Comparison of ENCODE assay signal across 32 cellular contexts in the genomic region with DNA sequence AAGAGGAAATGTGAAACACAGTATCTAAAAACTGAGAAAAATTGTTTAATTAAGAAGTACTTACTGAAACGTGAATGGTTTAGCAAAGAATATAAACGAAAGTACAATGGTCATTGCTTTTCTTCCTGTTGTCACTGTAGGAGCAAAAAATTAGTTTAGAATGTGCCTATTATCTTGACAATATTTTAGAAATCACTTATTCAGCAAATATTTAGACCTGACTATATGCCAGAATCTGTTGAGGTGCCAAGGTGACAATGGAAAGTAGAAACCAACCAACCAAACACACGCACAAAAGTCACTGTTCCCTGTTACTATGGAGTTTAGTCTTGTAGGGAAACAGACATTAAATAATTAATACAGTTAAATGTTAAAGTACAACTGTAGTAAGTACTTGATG.
"Had no signal": no experiment of that assay in that cellular context is flagged by ENCODE, and none has a peak within 500 bp of the region (broad histone marks: within the 10 kb centered on the region; RNA-seq: fewer than 3 reads in every experiment).

No MANE protein-coding gene starts in this region.

- H3K9me3 ChIP-seq: neutrophil, psoas muscle, spleen, suprapubic skin, testis, tibial artery, transverse colon, upper lobe of right lung, uterus had no signal

- H3K79me2 ChIP-seq: parathyroid adenoma had no signal

- H3K4me1 Mint-ChIP-seq: nephron progenitor cell; neural crest cell; stimulated activated memory B cell treated with anti-CD40 and anti-IgM and Interleukin-4, amounts not matched to agents 10 μg/mL and 1 μg/mL and 100 μg/mL, for 72 hours; stimulated activated naive CD8-positive, alpha-beta T cell treated with anti-CD3 and anti-CD28 coated beads, Interleukin-15, amount 100 ng/mL, for 72 hours had no signal

- H3K36me3 ChIP-seq: uterus had no signal

- H3K4me2 ChIP-seq: smooth muscle cell had no signal

- DNase-seq: naive thymus-derived CD8-positive, alpha-beta T cell; nephron progenitor cell; nucleus accumbens; posterior cingulate gyrus; psoas muscle; right cardiac atrium; spleen; stimulated activated CD4-positive, alpha-beta T cell treated with anti-CD3 and anti-CD28 coated beads, Interleukin-12 subunit alpha, Interleukin-12 subunit beta, amount 100 ng/mL, for 4 hours; stimulated activated CD4-positive, alpha-beta T cell treated with anti-CD3 and anti-CD28 coated beads, Interleukin-1b, Interleukin-23, amount 100 ng/mL, for 48 hours; stimulated activated CD4-positive, alpha-beta T cell treated with anti-CD3 and anti-CD28 coated beads, Interleukin-4, amount 100 ng/mL, for 1 hour; stimulated activated CD4-positive, alpha-beta T cell treated with anti-CD3 and anti-CD28 coated beads, Interleukin-4, amount 100 ng/mL, for 4 hours; stimulated activated CD8-positive, alpha-beta memory T cell treated with anti-CD3 and anti-CD28 coated beads, Interleukin-4, amount 100 ng/mL, for 48 hours; stimulated activated naive CD4-positive, alpha-beta T cell; stimulated activated naive CD8-positive, alpha-beta T cell treated with anti-CD3 and anti-CD28 coated beads, Interleukin-15, amount 100 ng/mL, for 72 hours; stimulated activated naive CD8-positive, alpha-beta T cell treated with anti-CD3 and anti-CD28 coated beads, Interleukin-15, Interleukin-2, amounts not matched to agents 100 U/mL and 50 U/mL, for 24 hours; substantia nigra; testis; tibial artery; transverse colon; upper lobe of right lung; uterus had no signal

- H3K27me3 Mint-ChIP-seq: naive thymus-derived CD8-positive, alpha-beta T cell; natural killer cell treated with Interleukin-12 subunit alpha and Interleukin-12 subunit beta and Interleukin-15 and Interleukin-18, amount 100 ng/mL, for 72 hours; progenitor cell of endocrine pancreas; stimulated activated memory B cell treated with anti-CD40 and anti-IgM and Interleukin-4, amounts not matched to agents 10 μg/mL and 1 μg/mL and 100 μg/mL, for 72 hours; stimulated activated naive CD8-positive, alpha-beta T cell treated with anti-CD3 and anti-CD28 coated beads, Interleukin-15, amount 100 ng/mL, for 72 hours; type B pancreatic cell had no signal

- H3K27ac Mint-ChIP-seq: naive thymus-derived CD8-positive, alpha-beta T cell; natural killer cell treated with Interleukin-12 subunit alpha and Interleukin-12 subunit beta and Interleukin-15 and Interleukin-18, amount 100 ng/mL, for 72 hours; nephron progenitor cell; progenitor cell of endocrine pancreas; stimulated activated memory B cell treated with anti-CD40 and anti-IgM and Interleukin-4, amounts not matched to agents 10 μg/mL and 1 μg/mL and 100 μg/mL, for 72 hours; stimulated activated naive CD8-positive, alpha-beta T cell treated with anti-CD3 and anti-CD28 coated beads, Interleukin-15, amount 100 ng/mL, for 72 hours; type B pancreatic cell had no signal

- H2AFZ ChIP-seq: parathyroid adenoma had no signal

- H3K9me3 Mint-ChIP-seq: naive thymus-derived CD8-positive, alpha-beta T cell; natural killer cell treated with Interleukin-12 subunit alpha and Interleukin-12 subunit beta and Interleukin-15 and Interleukin-18, amount 100 ng/mL, for 72 hours; neural crest cell; stimulated activated memory B cell treated with anti-CD40 and anti-IgM and Interleukin-4, amounts not matched to agents 10 μg/mL and 1 μg/mL and 100 μg/mL, for 72 hours; stimulated activated naive CD8-positive, alpha-beta T cell treated with anti-CD3 and anti-CD28 coated beads, Interleukin-15, amount 100 ng/mL, for 72 hours; type B pancreatic cell had no signal

- H3K9ac ChIP-seq: parathyroid adenoma had no signal

- H3K4me1 ChIP-seq: parathyroid adenoma, psoas muscle, spleen, suprapubic skin, testis, tibial artery, transverse colon, upper lobe of right lung, uterus had no signal

- H3K4me3 Mint-ChIP-seq: naive thymus-derived CD8-positive, alpha-beta T cell; natural killer cell treated with Interleukin-12 subunit alpha and Interleukin-12 subunit beta and Interleukin-15 and Interleukin-18, amount 100 ng/mL, for 72 hours; nephron progenitor cell; neural crest cell; stimulated activated memory B cell treated with anti-CD40 and anti-IgM and Interleukin-4, amounts not matched to agents 10 μg/mL and 1 μg/mL and 100 μg/mL, for 72 hours; stimulated activated naive CD8-positive, alpha-beta T cell treated with anti-CD3 and anti-CD28 coated beads, Interleukin-15, amount 100 ng/mL, for 72 hours; type B pancreatic cell had no signal

- H3K4me3 ChIP-seq: psoas muscle, skin epidermis, smooth muscle cell, spleen, suprapubic skin, testis, tibial artery, transverse colon, upper lobe of right lung, uterus had no signal

- ATAC-seq: naive thymus-derived CD8-positive, alpha-beta T cell; natural killer cell treated with Interleukin-12 subunit alpha and Interleukin-12 subunit beta and Interleukin-15 and Interleukin-18, amount 100 ng/mL, for 72 hours; psoas muscle; right cardiac atrium; sciatic nerve; stimulated activated memory B cell treated with anti-CD40 and anti-IgM and Interleukin-4, amounts not matched to agents 10 μg/mL and 1 μg/mL and 100 μg/mL, for 72 hours; stimulated activated naive CD8-positive, alpha-beta T cell treated with anti-CD3 and anti-CD28 coated beads, Interleukin-15, amount 100 ng/mL, for 72 hours; stimulated activated naive CD8-positive, alpha-beta T cell treated with anti-CD3 and anti-CD28 coated beads, Interleukin-15, Interleukin-2, amounts not matched to agents 100 U/mL and 50 U/mL, for 24 hours; upper lobe of right lung had no signal

- H3K27ac ChIP-seq: neutrophil, parathyroid adenoma, psoas muscle, skin epidermis, spleen, suprapubic skin, testis, tibial artery, transverse colon, upper lobe of right lung, uterus had no signal

- H3K27me3 ChIP-seq: neutrophil, spleen, suprapubic skin, testis, tibial artery, transverse colon, upper lobe of right lung, uterus had no signal
